ENCODE assay signal across 9 cellular contexts in genomic region chr6:131061041-131061770, GRCh38. TPM values are rescaled to one million over a fixed set of nuclear protein-coding genes. Genes with fewer than 3 reads are reported as not detected.
DNase-seq lines count a peak whose midpoint lies in the region; ATAC-seq, FAIRE-seq and TF ChIP-seq lines count a peak whose summit lies in the region.
"Had no signal": no experiment of that assay in that cellular context is flagged by ENCODE, and none has a peak within 500 bp of the region (broad histone marks: within the 10 kb centered on the region; RNA-seq: fewer than 3 reads in every experiment).

No MANE protein-coding gene starts in this region.

- peaks cover 13% of the 10 kb centered on the region for H3K27me3 Mint-ChIP-seq in activated T-cell treated with anti-CD3 and anti-CD28 coated beads, Interleukin-2, amount 50 U/mL, for 72 hours (ENCODE audit: low read depth)

- peaks cover 25% of the 10 kb centered on the region for H3K4me1 Mint-ChIP-seq in activated T-cell treated with anti-CD3 and anti-CD28 coated beads, Interleukin-2, amount 50 U/mL, for 72 hours (ENCODE audit: low read depth)

- intact Hi-C loops in posterior vena cava (cut with DNase I): no loop called here

- no peak for FAIRE-seq in GM12891 (lab: Jason Lieb, UNC)
- FAIRE-seq: bronchial epithelial cell had no signal

- H3K36me3 Mint-ChIP-seq in activated T-cell treated with anti-CD3 and anti-CD28 coated beads, Interleukin-2, amount 50 U/mL, for 72 hours (ENCODE audit: insufficient read depth in 2 of 2): peaks cover 0 to 3% of the 10 kb centered on the region in 2 donors

- H3K9me3 Mint-ChIP-seq in activated T-cell treated with anti-CD3 and anti-CD28 coated beads, Interleukin-2, amount 50 U/mL, for 72 hours: no peaks in the 10 kb centered on the region

- peak overlapping the region; percentile 82 to 86 for H3K4me3 Mint-ChIP-seq in activated T-cell treated with anti-CD3 and anti-CD28 coated beads, Interleukin-2, amount 50 U/mL, for 72 hours

- no peak for TF ChIP-seq POLR2A in GM12891 (IDR thresholded peaks at IDR 0.05; ENCODE audit: low read depth, low read length)

- DNase-seq in activated T-cell treated with anti-CD3 and anti-CD28 coated beads, Interleukin-2, amount 50 U/mL, for 72 hours: no peak
- DNase-seq in activated T-cell treated with anti-CD3 and anti-CD28 coated beads for 4 hours (no peak), RPMI7951 (ENCODE audit: low read depth) (peak; percentile 70), fibroblast of mammary gland (ENCODE audit: low read depth) (peak; percentile 68), skeletal muscle cell (ENCODE audit: low read depth) (no peak), posterior vena cava (ENCODE audit: low spot score) (no peak), GM12891 (ENCODE audit: insufficient read length, low spot score) (no peak)
- no peak for DNase-seq in activated CD4-positive, CD25-positive, alpha-beta regulatory T cell treated with anti-CD3 and anti-CD28 coated beads, Interleukin-2, amount 50 U/mL, for 72 hours

- no peak for TF ChIP-seq CTCF in fibroblast of mammary gland (conservative IDR thresholded peaks at IDR 0.05; ENCODE audit: control insufficient read depth, insufficient read depth, low read depth, low read length)

- H3K27ac Mint-ChIP-seq in activated T-cell treated with anti-CD3 and anti-CD28 coated beads, Interleukin-2, amount 50 U/mL, for 72 hours: peak overlapping the region; percentile 13

- ATAC-seq in activated T-cell treated with anti-CD3 and anti-CD28 coated beads, Interleukin-2, amount 50 U/mL, for 72 hours (replicated peaks in 1 of 2): no peak

- peak overlapping the region; percentile 79 for H3K4me3 ChIP-seq in fibroblast of mammary gland (ENCODE audit: control insufficient read depth, low read depth, low read length)
- H3K4me3 ChIP-seq in skeletal muscle cell (ENCODE audit: low read depth, low read length): peak overlapping the region; percentile 93

TF ChIP-seq in GM12891, 5 proteins besides CTCF, POLR2A, EP300 and RAD21:
- TF ChIP-seq POLR2AphosphoS5 (IDR thresholded peaks at IDR 0.05; ENCODE audit: low read depth, low read length) (no peak), PAX5 (IDR thresholded peaks at IDR 0.05; ENCODE audit: insufficient read depth, low read length, severe bottlenecking) (no peak), POU2F2 (IDR thresholded peaks at IDR 0.05; ENCODE audit: low read depth, low read length) (no peak), SPI1 (IDR thresholded peaks at IDR 0.05; ENCODE audit: low read depth, low read length) (no peak), TAF1 (IDR thresholded peaks at IDR 0.05; ENCODE audit: low read depth, low read length) (no peak)

RNA-seq across cellular contexts. Expression of gene EPB41L2, which starts 1.8 kb away (rescaled TPM):
- total RNA-seq in activated T-cell treated with anti-CD3 and anti-CD28 coated beads, Interleukin-2, amount 50 U/mL, for 72 hours: 10 to 100 TPM; 17.5 to 27.4 TPM
- total RNA-seq in RPMI7951 (2014; rRNA removed; shearing (Covaris generic)): 24.5 and 33.2 TPM in 2 replicates
- total RNA-seq in posterior vena cava: 100 to 1,000 TPM; 143 to 193 TPM
- 7.3 TPM for polyA plus RNA-seq in GM12891 (2012; ENCODE audit: low read depth, missing spikeins)

Comparison
In these comparisons a context has a peak if more than half of its experiments do, and no peak if none do; other contexts are left out.
1. DNase-seq: peak in RPMI7951 (single experiment) and fibroblast of mammary gland (single experiment); none in activated T-cell treated with anti-CD3 and anti-CD28 coated beads, Interleukin-2, amount 50 U/mL, for 72 hours (0 of 2), activated T-cell treated with anti-CD3 and anti-CD28 coated beads for 4 hours (single experiment), skeletal muscle cell (single experiment), activated CD4-positive, CD25-positive, alpha-beta regulatory T cell treated with anti-CD3 and anti-CD28 coated beads, Interleukin-2, amount 50 U/mL, for 72 hours (single experiment), posterior vena cava (single experiment) and GM12891 (single experiment).